Comparison of ENCODE assay signal across 1 cellular context in the genomic region with DNA sequence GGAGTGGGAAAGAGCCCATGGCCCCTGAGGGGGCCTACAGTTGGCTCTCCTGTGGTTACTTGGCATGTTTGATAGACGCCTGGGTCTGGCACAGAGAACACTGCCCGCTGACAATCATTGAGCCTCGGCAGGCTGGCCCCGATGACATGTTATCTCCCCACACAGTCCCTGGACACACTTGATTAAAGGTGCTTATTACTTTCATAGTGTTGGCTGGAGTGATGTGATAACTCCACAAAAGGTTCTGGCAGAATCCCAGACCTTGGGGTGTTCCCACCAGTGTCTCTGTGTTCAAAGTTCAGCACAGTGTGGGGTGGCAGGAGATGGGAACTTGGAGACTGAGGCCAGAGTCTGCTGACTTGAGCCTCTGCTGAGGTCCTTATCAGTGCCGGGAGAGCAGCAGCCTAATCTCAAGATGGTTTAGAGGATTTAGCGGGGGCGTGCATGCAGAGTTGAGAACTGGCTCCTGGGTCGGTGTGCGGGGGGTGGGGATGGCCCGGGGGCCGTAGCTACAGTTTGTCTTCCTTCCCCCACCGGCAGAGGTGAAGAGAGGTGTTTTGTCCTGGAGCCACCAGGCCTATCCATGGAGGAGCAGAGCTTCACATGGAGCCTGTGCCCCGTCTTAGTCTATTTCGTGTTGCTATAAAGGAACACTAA.
TF ChIP-seq lines count a peak whose summit lies in the region.

No MANE protein-coding gene starts in this region.

TF ChIP-seq in K562, 482 proteins besides CTCF, POLR2A, EP300 and RAD21 (continued from another document and continues in another):
- TF ChIP-seq, protein P1, sequence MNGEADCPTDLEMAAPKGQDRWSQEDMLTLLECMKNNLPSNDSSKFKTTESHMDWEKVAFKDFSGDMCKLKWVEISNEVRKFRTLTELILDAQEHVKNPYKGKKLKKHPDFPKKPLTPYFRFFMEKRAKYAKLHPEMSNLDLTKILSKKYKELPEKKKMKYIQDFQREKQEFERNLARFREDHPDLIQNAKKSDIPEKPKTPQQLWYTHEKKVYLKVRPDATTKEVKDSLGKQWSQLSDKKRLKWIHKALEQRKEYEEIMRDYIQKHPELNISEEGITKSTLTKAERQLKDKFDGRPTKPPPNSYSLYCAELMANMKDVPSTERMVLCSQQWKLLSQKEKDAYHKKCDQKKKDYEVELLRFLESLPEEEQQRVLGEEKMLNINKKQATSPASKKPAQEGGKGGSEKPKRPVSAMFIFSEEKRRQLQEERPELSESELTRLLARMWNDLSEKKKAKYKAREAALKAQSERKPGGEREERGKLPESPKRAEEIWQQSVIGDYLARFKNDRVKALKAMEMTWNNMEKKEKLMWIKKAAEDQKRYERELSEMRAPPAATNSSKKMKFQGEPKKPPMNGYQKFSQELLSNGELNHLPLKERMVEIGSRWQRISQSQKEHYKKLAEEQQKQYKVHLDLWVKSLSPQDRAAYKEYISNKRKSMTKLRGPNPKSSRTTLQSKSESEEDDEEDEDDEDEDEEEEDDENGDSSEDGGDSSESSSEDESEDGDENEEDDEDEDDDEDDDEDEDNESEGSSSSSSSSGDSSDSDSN (IDR thresholded peaks at IDR 0.05; ENCODE audit: borderline replicate concordance in 1 of 2, low read depth in 2 of 2, low read length in 2 of 2), result no peak
- TF ChIP-seq HDAC3 (IDR thresholded peaks at IDR 0.05; ENCODE audit: borderline replicate concordance, partially characterized antibody), result peak; percentile 66
- TF ChIP-seq, protein P2, sequence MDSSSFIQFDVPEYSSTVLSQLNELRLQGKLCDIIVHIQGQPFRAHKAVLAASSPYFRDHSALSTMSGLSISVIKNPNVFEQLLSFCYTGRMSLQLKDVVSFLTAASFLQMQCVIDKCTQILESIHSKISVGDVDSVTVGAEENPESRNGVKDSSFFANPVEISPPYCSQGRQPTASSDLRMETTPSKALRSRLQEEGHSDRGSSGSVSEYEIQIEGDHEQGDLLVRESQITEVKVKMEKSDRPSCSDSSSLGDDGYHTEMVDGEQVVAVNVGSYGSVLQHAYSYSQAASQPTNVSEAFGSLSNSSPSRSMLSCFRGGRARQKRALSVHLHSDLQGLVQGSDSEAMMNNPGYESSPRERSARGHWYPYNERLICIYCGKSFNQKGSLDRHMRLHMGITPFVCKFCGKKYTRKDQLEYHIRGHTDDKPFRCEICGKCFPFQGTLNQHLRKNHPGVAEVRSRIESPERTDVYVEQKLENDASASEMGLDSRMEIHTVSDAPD (CRISPR knock-in tag; IDR thresholded peaks at IDR 0.05), result no peak
- peak; percentile 61 for TF ChIP-seq BHLHE40 (IDR thresholded peaks at IDR 0.05; ENCODE audit: low read length)
- TF ChIP-seq SMARCA4 (IDR thresholded peaks at IDR 0.05), result peak; percentile 81
- peak; percentile 69 for TF ChIP-seq BCOR (IDR thresholded peaks at IDR 0.05)
- peak; percentile 57; the same call in 1 of the 2 replicates for TF ChIP-seq ZEB2 (IDR thresholded peaks at IDR 0.05)
- peak; percentile 79 for TF ChIP-seq HDAC2 (IDR thresholded peaks at IDR 0.05)
- TF ChIP-seq, protein P3, sequence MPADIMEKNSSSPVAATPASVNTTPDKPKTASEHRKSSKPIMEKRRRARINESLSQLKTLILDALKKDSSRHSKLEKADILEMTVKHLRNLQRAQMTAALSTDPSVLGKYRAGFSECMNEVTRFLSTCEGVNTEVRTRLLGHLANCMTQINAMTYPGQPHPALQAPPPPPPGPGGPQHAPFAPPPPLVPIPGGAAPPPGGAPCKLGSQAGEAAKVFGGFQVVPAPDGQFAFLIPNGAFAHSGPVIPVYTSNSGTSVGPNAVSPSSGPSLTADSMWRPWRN (IDR thresholded peaks at IDR 0.05; ENCODE audit: low read depth), result peak; percentile 57; the same call in 1 of the 2 replicates
- TF ChIP-seq NFIC (IDR thresholded peaks at IDR 0.05), result peak; percentile 91
- peak in 1 of 2 experiments; percentile 81; a peak in 1 of 4 replicates for TF ChIP-seq RCOR1 (IDR thresholded peaks at IDR 0.05; ENCODE audit: borderline replicate concordance in 1 of 2, low read depth in 2 of 2, low read length in 2 of 2)
- peak; percentile 25 for TF ChIP-seq TAF1 (IDR thresholded peaks at IDR 0.05; ENCODE audit: control insufficient read depth, extremely low read depth, insufficient read depth, low read length, severe bottlenecking)
- no peak for TF ChIP-seq IRF2 (CRISPR knock-in tag; IDR thresholded peaks at IDR 0.05)
- TF ChIP-seq TRIM24 (IDR thresholded peaks at IDR 0.05), result peak; percentile 49 to 78; a peak in 2 of 4 replicates
- no peak for TF ChIP-seq SREBF1 (IDR thresholded peaks at IDR 0.05; ENCODE audit: borderline replicate concordance, low read depth, low read length)
- no peak for TF ChIP-seq ZNF23 (CRISPR knock-in tag; IDR thresholded peaks at IDR 0.05)
- TF ChIP-seq SOX6 (IDR thresholded peaks at IDR 0.05), result peak; percentile 84
- TF ChIP-seq, protein P4, sequence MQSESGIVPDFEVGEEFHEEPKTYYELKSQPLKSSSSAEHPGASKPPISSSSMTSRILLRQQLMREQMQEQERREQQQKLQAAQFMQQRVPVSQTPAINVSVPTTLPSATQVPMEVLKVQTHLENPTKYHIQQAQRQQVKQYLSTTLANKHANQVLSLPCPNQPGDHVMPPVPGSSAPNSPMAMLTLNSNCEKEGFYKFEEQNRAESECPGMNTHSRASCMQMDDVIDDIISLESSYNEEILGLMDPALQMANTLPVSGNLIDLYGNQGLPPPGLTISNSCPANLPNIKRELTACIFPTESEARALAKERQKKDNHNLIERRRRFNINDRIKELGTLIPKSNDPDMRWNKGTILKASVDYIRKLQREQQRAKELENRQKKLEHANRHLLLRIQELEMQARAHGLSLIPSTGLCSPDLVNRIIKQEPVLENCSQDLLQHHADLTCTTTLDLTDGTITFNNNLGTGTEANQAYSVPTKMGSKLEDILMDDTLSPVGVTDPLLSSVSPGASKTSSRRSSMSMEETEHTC (IDR thresholded peaks at IDR 0.05), result no peak
- 0 out of 2 replicates have a peak, but pooled peaks have one; percentile 25 for TF ChIP-seq MBD2 (IDR thresholded peaks at IDR 0.05; ENCODE audit: borderline replicate concordance, low read depth)
- TF ChIP-seq, protein P5, sequence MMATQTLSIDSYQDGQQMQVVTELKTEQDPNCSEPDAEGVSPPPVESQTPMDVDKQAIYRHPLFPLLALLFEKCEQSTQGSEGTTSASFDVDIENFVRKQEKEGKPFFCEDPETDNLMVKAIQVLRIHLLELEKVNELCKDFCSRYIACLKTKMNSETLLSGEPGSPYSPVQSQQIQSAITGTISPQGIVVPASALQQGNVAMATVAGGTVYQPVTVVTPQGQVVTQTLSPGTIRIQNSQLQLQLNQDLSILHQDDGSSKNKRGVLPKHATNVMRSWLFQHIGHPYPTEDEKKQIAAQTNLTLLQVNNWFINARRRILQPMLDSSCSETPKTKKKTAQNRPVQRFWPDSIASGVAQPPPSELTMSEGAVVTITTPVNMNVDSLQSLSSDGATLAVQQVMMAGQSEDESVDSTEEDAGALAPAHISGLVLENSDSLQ (IDR thresholded peaks at IDR 0.05), result peak; percentile 54
- TF ChIP-seq TAF7 (tag; IDR thresholded peaks at IDR 0.05), result no peak
- peak; percentile 96 for TF ChIP-seq CBFA2T3 (IDR thresholded peaks at IDR 0.05)
- no peak for TF ChIP-seq RFX5 (IDR thresholded peaks at IDR 0.05; ENCODE audit: low read depth, low read length)
- peak; percentile 75; the same call in 1 of the 2 replicates for TF ChIP-seq CC2D1A (IDR thresholded peaks at IDR 0.05)
- TF ChIP-seq, protein P6, sequence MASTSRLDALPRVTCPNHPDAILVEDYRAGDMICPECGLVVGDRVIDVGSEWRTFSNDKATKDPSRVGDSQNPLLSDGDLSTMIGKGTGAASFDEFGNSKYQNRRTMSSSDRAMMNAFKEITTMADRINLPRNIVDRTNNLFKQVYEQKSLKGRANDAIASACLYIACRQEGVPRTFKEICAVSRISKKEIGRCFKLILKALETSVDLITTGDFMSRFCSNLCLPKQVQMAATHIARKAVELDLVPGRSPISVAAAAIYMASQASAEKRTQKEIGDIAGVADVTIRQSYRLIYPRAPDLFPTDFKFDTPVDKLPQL (IDR thresholded peaks at IDR 0.05; ENCODE audit: extremely low read depth, insufficient read length), result no peak
- TF ChIP-seq, protein P7, sequence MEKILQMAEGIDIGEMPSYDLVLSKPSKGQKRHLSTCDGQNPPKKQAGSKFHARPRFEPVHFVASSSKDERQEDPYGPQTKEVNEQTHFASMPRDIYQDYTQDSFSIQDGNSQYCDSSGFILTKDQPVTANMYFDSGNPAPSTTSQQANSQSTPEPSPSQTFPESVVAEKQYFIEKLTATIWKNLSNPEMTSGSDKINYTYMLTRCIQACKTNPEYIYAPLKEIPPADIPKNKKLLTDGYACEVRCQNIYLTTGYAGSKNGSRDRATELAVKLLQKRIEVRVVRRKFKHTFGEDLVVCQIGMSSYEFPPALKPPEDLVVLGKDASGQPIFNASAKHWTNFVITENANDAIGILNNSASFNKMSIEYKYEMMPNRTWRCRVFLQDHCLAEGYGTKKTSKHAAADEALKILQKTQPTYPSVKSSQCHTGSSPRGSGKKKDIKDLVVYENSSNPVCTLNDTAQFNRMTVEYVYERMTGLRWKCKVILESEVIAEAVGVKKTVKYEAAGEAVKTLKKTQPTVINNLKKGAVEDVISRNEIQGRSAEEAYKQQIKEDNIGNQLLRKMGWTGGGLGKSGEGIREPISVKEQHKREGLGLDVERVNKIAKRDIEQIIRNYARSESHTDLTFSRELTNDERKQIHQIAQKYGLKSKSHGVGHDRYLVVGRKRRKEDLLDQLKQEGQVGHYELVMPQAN (IDR thresholded peaks at IDR 0.05; ENCODE audit: borderline replicate concordance), result no peak
- no peak for TF ChIP-seq PRMT5 (CRISPR knock-in tag; IDR thresholded peaks at IDR 0.05)
- peak; percentile 16 for TF ChIP-seq RBBP5 (IDR thresholded peaks at IDR 0.05; ENCODE audit: borderline replicate concordance, insufficient read depth, low read length, poor library complexity, severe bottlenecking)
- TF ChIP-seq TCF7 (IDR thresholded peaks at IDR 0.05; ENCODE audit: borderline replicate concordance), result peak; percentile 17; the same call in 1 of the 2 replicates
- TF ChIP-seq, protein P8, sequence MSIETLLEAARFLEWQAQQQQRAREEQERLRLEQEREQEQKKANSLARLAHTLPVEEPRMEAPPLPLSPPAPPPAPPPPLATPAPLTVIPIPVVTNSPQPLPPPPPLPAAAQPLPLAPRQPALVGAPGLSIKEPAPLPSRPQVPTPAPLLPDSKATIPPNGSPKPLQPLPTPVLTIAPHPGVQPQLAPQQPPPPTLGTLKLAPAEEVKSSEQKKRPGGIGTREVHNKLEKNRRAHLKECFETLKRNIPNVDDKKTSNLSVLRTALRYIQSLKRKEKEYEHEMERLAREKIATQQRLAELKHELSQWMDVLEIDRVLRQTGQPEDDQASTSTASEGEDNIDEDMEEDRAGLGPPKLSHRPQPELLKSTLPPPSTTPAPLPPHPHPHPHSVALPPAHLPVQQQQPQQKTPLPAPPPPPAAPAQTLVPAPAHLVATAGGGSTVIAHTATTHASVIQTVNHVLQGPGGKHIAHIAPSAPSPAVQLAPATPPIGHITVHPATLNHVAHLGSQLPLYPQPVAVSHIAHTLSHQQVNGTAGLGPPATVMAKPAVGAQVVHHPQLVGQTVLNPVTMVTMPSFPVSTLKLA (conservative IDR thresholded peaks at IDR 0.05), result 0 out of 4 replicates have a peak, but pooled peaks of 1 of the 2 experiments have one; percentile 25
- TF ChIP-seq CXXC5 (CRISPR knock-in tag; IDR thresholded peaks at IDR 0.05), result peak; percentile 36
- TF ChIP-seq MYNN (IDR thresholded peaks at IDR 0.05), result peak; percentile 37
- no peak for TF ChIP-seq MYNN (CRISPR knock-in tag; IDR thresholded peaks at IDR 0.05)
- no peak for TF ChIP-seq MTF1 (CRISPR knock-in tag; IDR thresholded peaks at IDR 0.05; ENCODE audit: borderline replicate concordance)
- TF ChIP-seq, protein P9, sequence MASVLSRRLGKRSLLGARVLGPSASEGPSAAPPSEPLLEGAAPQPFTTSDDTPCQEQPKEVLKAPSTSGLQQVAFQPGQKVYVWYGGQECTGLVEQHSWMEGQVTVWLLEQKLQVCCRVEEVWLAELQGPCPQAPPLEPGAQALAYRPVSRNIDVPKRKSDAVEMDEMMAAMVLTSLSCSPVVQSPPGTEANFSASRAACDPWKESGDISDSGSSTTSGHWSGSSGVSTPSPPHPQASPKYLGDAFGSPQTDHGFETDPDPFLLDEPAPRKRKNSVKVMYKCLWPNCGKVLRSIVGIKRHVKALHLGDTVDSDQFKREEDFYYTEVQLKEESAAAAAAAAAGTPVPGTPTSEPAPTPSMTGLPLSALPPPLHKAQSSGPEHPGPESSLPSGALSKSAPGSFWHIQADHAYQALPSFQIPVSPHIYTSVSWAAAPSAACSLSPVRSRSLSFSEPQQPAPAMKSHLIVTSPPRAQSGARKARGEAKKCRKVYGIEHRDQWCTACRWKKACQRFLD (CRISPR knock-in tag; IDR thresholded peaks at IDR 0.05), result no peak
- TF ChIP-seq CBFA2T2 (conservative IDR thresholded peaks at IDR 0.05), result peak; percentile 92
- peak; percentile 87 for TF ChIP-seq SMAD4 (CRISPR knock-in tag; conservative IDR thresholded peaks at IDR 0.05)
- TF ChIP-seq RB1 (IDR thresholded peaks at IDR 0.05; ENCODE audit: low read depth), result 0 out of 2 replicates have a peak, but pooled peaks have one; percentile 23
- 0 out of 2 replicates have a peak, but pooled peaks have one; percentile 42 for TF ChIP-seq DMBX1 (CRISPR knock-in tag; IDR thresholded peaks at IDR 0.05; ENCODE audit: borderline replicate concordance)
- no peak for TF ChIP-seq ASH1L (IDR thresholded peaks at IDR 0.05; ENCODE audit: borderline replicate concordance, low read depth, partially characterized antibody)
- no peak for TF ChIP-seq MIER1 (IDR thresholded peaks at IDR 0.05; ENCODE audit: low read depth)
- peak; percentile 86 for TF ChIP-seq SMARCE1 (IDR thresholded peaks at IDR 0.05)
- peak; percentile 87 for TF ChIP-seq DPF2 (IDR thresholded peaks at IDR 0.05)
- peak; percentile 70 for TF ChIP-seq CCNT2 (IDR thresholded peaks at IDR 0.05; ENCODE audit: borderline replicate concordance, extremely low read depth, insufficient read length, low read depth, low read length)
- TF ChIP-seq ZNF239 (CRISPR knock-in tag; IDR thresholded peaks at IDR 0.05), result peak; percentile 87
- TF ChIP-seq PPARD (CRISPR knock-in tag; IDR thresholded peaks at IDR 0.05), result no peak
- peak; percentile 43; the same call in 1 of the 2 replicates for TF ChIP-seq ESRRA (IDR thresholded peaks at IDR 0.05; ENCODE audit: borderline replicate concordance, low read depth)
- TF ChIP-seq MAZ (CRISPR knock-in tag; conservative IDR thresholded peaks at IDR 0.05 in 1 of 2, IDR thresholded peaks at IDR 0.05 in 1 of 2), result 0 out of 4 replicates have a peak, but pooled peaks of 1 of the 2 experiments have one; percentile 59
